Comparison of ENCODE assay signal across 2 cellular contexts in genomic region chr3:25872200-25872877, GRCh38.
TF ChIP-seq lines count a peak whose summit lies in the region.

No MANE protein-coding gene starts in this region.

TF ChIP-seq in SK-N-SH, 30 proteins besides CTCF, POLR2A, EP300 and RAD21 (continued from another document):
- TF ChIP-seq REST (IDR thresholded peaks at IDR 0.05; ENCODE audit: low read depth, low read length) = no peak
- TF ChIP-seq, protein P1, sequence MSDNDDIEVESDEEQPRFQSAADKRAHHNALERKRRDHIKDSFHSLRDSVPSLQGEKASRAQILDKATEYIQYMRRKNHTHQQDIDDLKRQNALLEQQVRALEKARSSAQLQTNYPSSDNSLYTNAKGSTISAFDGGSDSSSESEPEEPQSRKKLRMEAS (IDR thresholded peaks at IDR 0.05; ENCODE audit: low read depth) = no peak
- no peak for TF ChIP-seq ZBTB33 (IDR thresholded peaks at IDR 0.05; ENCODE audit: borderline replicate concordance, low read depth)
- no peak for TF ChIP-seq SMC3 (IDR thresholded peaks at IDR 0.05; ENCODE audit: low read depth, low read length)
- no peak for TF ChIP-seq NRF1 (IDR thresholded peaks at IDR 0.05; ENCODE audit: low read depth, low read length)
- no peak for TF ChIP-seq NFIC (IDR thresholded peaks at IDR 0.05; ENCODE audit: borderline replicate concordance)
- no peak for TF ChIP-seq TAF1 (IDR thresholded peaks at IDR 0.05; ENCODE audit: borderline replicate concordance, low read depth, low read length)
- no peak for TF ChIP-seq EZH2phosphoT487 (IDR thresholded peaks at IDR 0.05; ENCODE audit: borderline replicate concordance, low read depth)
- no peak for TF ChIP-seq TCF12 (IDR thresholded peaks at IDR 0.05)
- TF ChIP-seq JUND (IDR thresholded peaks at IDR 0.05) = no peak
- TF ChIP-seq TEAD4 (IDR thresholded peaks at IDR 0.05; ENCODE audit: borderline replicate concordance, insufficient read depth) = no peak
- TF ChIP-seq MXI1 (IDR thresholded peaks at IDR 0.05; ENCODE audit: low read depth, low read length) = no peak
- no peak for TF ChIP-seq FOSL2 (IDR thresholded peaks at IDR 0.05; ENCODE audit: borderline replicate concordance, low read depth)
- no peak for TF ChIP-seq FOXJ3 (CRISPR knock-in tag; IDR thresholded peaks at IDR 0.05)
- TF ChIP-seq SIN3A (IDR thresholded peaks at IDR 0.05; ENCODE audit: borderline replicate concordance, low read depth, low read length) = no peak
- TF ChIP-seq RXRA (IDR thresholded peaks at IDR 0.05; ENCODE audit: borderline replicate concordance, low read depth) = no peak
- TF ChIP-seq GABPA (IDR thresholded peaks at IDR 0.05; ENCODE audit: low read depth) = no peak

TF ChIP-seq in SK-N-SH treated with all-trans-retinoic acid at 6 μM for 48 hours, 23 proteins besides CTCF, POLR2A, EP300 and RAD21 (continued from another document):
- TF ChIP-seq, protein P2, sequence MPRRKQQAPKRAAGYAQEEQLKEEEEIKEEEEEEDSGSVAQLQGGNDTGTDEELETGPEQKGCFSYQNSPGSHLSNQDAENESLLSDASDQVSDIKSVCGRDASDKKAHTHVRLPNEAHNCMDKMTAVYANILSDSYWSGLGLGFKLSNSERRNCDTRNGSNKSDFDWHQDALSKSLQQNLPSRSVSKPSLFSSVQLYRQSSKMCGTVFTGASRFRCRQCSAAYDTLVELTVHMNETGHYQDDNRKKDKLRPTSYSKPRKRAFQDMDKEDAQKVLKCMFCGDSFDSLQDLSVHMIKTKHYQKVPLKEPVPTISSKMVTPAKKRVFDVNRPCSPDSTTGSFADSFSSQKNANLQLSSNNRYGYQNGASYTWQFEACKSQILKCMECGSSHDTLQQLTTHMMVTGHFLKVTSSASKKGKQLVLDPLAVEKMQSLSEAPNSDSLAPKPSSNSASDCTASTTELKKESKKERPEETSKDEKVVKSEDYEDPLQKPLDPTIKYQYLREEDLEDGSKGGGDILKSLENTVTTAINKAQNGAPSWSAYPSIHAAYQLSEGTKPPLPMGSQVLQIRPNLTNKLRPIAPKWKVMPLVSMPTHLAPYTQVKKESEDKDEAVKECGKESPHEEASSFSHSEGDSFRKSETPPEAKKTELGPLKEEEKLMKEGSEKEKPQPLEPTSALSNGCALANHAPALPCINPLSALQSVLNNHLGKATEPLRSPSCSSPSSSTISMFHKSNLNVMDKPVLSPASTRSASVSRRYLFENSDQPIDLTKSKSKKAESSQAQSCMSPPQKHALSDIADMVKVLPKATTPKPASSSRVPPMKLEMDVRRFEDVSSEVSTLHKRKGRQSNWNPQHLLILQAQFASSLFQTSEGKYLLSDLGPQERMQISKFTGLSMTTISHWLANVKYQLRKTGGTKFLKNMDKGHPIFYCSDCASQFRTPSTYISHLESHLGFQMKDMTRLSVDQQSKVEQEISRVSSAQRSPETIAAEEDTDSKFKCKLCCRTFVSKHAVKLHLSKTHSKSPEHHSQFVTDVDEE (CRISPR knock-in tag; IDR thresholded peaks at IDR 0.05) = no peak
- no peak for TF ChIP-seq PPARA (CRISPR knock-in tag; IDR thresholded peaks at IDR 0.05; ENCODE audit: borderline replicate concordance)
- TF ChIP-seq, protein P3, sequence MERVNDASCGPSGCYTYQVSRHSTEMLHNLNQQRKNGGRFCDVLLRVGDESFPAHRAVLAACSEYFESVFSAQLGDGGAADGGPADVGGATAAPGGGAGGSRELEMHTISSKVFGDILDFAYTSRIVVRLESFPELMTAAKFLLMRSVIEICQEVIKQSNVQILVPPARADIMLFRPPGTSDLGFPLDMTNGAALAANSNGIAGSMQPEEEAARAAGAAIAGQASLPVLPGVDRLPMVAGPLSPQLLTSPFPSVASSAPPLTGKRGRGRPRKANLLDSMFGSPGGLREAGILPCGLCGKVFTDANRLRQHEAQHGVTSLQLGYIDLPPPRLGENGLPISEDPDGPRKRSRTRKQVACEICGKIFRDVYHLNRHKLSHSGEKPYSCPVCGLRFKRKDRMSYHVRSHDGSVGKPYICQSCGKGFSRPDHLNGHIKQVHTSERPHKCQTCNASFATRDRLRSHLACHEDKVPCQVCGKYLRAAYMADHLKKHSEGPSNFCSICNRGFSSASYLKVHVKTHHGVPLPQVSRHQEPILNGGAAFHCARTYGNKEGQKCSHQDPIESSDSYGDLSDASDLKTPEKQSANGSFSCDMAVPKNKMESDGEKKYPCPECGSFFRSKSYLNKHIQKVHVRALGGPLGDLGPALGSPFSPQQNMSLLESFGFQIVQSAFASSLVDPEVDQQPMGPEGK (CRISPR knock-in tag; IDR thresholded peaks at IDR 0.05; ENCODE audit: borderline replicate concordance) = no peak
- TF ChIP-seq ZNF565 (CRISPR knock-in tag; conservative IDR thresholded peaks at IDR 0.05; ENCODE audit: low read depth) = no peak
- TF ChIP-seq SNAI2 (CRISPR knock-in tag; IDR thresholded peaks at IDR 0.05) = no peak
- TF ChIP-seq BACH2 (CRISPR knock-in tag; IDR thresholded peaks at IDR 0.05; ENCODE audit: borderline replicate concordance) = no peak
- no peak for TF ChIP-seq ISL1 (CRISPR knock-in tag; IDR thresholded peaks at IDR 0.05)
- no peak for TF ChIP-seq ZNF8 (CRISPR knock-in tag; IDR thresholded peaks at IDR 0.05)
- TF ChIP-seq TCF4 (CRISPR knock-in tag; IDR thresholded peaks at IDR 0.05; ENCODE audit: borderline replicate concordance) = no peak
- TF ChIP-seq ZFP3 (CRISPR knock-in tag; IDR thresholded peaks at IDR 0.05) = no peak
- TF ChIP-seq POU6F1 (CRISPR knock-in tag; IDR thresholded peaks at IDR 0.05; ENCODE audit: borderline replicate concordance, low read depth) = no peak
- no peak for TF ChIP-seq GLIS3 (CRISPR knock-in tag; IDR thresholded peaks at IDR 0.05)
- no peak for TF ChIP-seq ZC3H10 (CRISPR knock-in tag; IDR thresholded peaks at IDR 0.05)
